Comparison of ENCODE assay signal across 12 cellular contexts in the genomic region with DNA sequence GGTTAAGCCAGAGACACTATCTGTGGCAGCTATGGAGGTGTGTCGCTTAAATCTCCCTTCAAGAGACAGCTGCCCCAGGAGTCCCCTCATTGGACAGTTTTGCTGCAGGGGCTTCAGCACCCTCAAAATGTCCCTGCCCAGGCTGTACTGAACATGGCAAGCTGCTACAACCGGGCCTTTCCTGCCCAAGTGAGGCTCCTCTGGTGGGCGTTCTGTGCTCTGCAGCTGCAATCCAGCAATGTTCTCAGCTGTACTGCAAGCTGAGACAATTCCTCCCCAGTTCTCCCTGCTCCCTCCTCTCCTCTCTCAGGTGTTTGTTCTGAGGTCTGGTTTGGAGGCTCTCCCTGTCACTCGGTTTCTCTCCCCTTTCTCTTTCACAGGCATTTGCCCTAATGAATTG.
DNase-seq lines count a peak whose midpoint lies in the region; ATAC-seq, FAIRE-seq and TF ChIP-seq lines count a peak whose summit lies in the region.
"Had no signal": no experiment of that assay in that cellular context is flagged by ENCODE, and none has a peak within 500 bp of the region (broad histone marks: within the 10 kb centered on the region; RNA-seq: fewer than 3 reads in every experiment).

No MANE protein-coding gene starts in this region.

- H3K9me3 ChIP-seq in astrocyte (ENCODE audit: insufficient read depth, low read depth, low read length) (no peaks in the 10 kb centered on the region), kidney (ENCODE audit: control insufficient read depth in 1 of 2, low read length in 2 of 2) (no peaks in the 10 kb centered on the region)

- H3K27ac ChIP-seq in astrocyte (ENCODE audit: low read depth, low read length) (no peak overlapping the region), kidney (ENCODE audit: low read depth in 2 of 2, low read length in 2 of 2) (no peak overlapping the region)

- FAIRE-seq in astrocyte (lab: Jason Lieb, UNC) (no peak), kidney (lab: Jason Lieb, UNC) (no peak)
- FAIRE-seq: TTC549 had no signal

- H3K27ac Mint-ChIP-seq in astrocyte (ENCODE audit: unreplicated experiment): no peak overlapping the region
- no peak overlapping the region for H3K27ac Mint-ChIP-seq in mesothelial cell of epicardium
- H3K27ac Mint-ChIP-seq: memory B cell had no signal

- DNase-seq in Daoy (ENCODE audit: low read depth): peak; percentile 3
- DNase-seq in HEK293T (ENCODE audit: extremely low spot score): peak; percentile 45
- DNase-seq in astrocyte (ENCODE audit: low read depth): no peak
- peak; percentile 36 for DNase-seq in kidney
- DNase-seq in mesothelial cell of epicardium (ENCODE audit: low spot score in 2 of 2, unreplicated experiment in 2 of 2): no peak
- DNase-seq in NCI-H510A (lab: John Stamatoyannopoulos, UW): no peak
- DNase-seq: activated naive CD4-positive, alpha-beta T cell treated with Interleukin-2 at 50 U/mL for 16 hours; NCI-H2171 had no signal

- CTCF ChIA-PET in HEK293T (lab: Yijun Ruan, JAX): interaction anchor here (0.6 kb wide), 1 partner anchor 191 kb away, joined by 3 read pairs; no protein-coding TSS in a partner anchor

- TF ChIP-seq CTCF in astrocyte (IDR thresholded peaks at IDR 0.05; ENCODE audit: insufficient read depth, low read depth, low read length) (peak; percentile 22), kidney (IDR thresholded peaks at IDR 0.05; ENCODE audit: borderline replicate concordance, extremely low read depth, insufficient read depth) (no peak), mesothelial cell of epicardium (IDR thresholded peaks at IDR 0.05; ENCODE audit: unreplicated experiment) (no peak)

- H4K20me1 ChIP-seq in astrocyte (ENCODE audit: insufficient read depth, low read length): no peaks in the 10 kb centered on the region

- H3K4me3 ChIP-seq in astrocyte (ENCODE audit: insufficient read depth, low read depth, low read length): no peak overlapping the region
- no peak overlapping the region for H3K4me3 ChIP-seq in kidney (ENCODE audit: low read length in 2 of 2)

- H3K4me2 ChIP-seq in astrocyte (ENCODE audit: low read length): no peak overlapping the region

- H3K4me3 Mint-ChIP-seq in astrocyte (ENCODE audit: unreplicated experiment) (no peak overlapping the region), mesothelial cell of epicardium (no peak overlapping the region)
- H3K4me3 Mint-ChIP-seq: memory B cell had no signal

- intact Hi-C loops in kidney (cut with DNase I): no loop called here

- no peaks in the 10 kb centered on the region for H3K27me3 ChIP-seq in astrocyte (ENCODE audit: insufficient read depth, low read length)

- no peaks in the 10 kb centered on the region for H3K36me3 Mint-ChIP-seq in astrocyte (ENCODE audit: low read depth, unreplicated experiment)
- no peaks in the 10 kb centered on the region for H3K36me3 Mint-ChIP-seq in mesothelial cell of epicardium
- H3K36me3 Mint-ChIP-seq: memory B cell had no signal

- POLR2A ChIA-PET in HEK293T (lab: Yijun Ruan, JAX): no interaction called here

- H3K79me2 ChIP-seq in astrocyte (ENCODE audit: insufficient read depth, low read length): no peaks in the 10 kb centered on the region

- H3K36me3 ChIP-seq in astrocyte (ENCODE audit: insufficient read depth, low read length) (no peaks in the 10 kb centered on the region), kidney (ENCODE audit: control insufficient read depth in 1 of 2, insufficient read depth in 2 of 2, low read length in 2 of 2) (no peaks in the 10 kb centered on the region)

- H3K4me1 ChIP-seq in astrocyte (ENCODE audit: insufficient read depth, low read length) (no peaks in the 10 kb centered on the region), kidney (ENCODE audit: control insufficient read depth in 1 of 2, insufficient read depth in 1 of 2, low read depth in 1 of 2, low read length in 2 of 2) (peaks cover 0 to 8% of the 10 kb centered on the region in 2 donors)

- H3K4me1 Mint-ChIP-seq in astrocyte (ENCODE audit: low read depth, unreplicated experiment) (peaks cover 2% of the 10 kb centered on the region), mesothelial cell of epicardium (peaks cover 19% of the 10 kb centered on the region)
- H3K4me1 Mint-ChIP-seq: memory B cell had no signal

- no peaks in the 10 kb centered on the region for H3K27me3 Mint-ChIP-seq in astrocyte (ENCODE audit: low read depth, unreplicated experiment)
- no peaks in the 10 kb centered on the region for H3K27me3 Mint-ChIP-seq in mesothelial cell of epicardium (ENCODE audit: low read depth)
- H3K27me3 Mint-ChIP-seq: memory B cell had no signal

- H3K9me3 Mint-ChIP-seq in astrocyte (ENCODE audit: unreplicated experiment) (no peaks in the 10 kb centered on the region), mesothelial cell of epicardium (no peaks in the 10 kb centered on the region)
- H3K9me3 Mint-ChIP-seq: memory B cell had no signal

- no peak for ATAC-seq in HG03175 (IDR thresholded peaks at IDR 0.05; ENCODE audit: unreplicated experiment)
- no peak for ATAC-seq in GM21825 (IDR thresholded peaks at IDR 0.05; ENCODE audit: unreplicated experiment)

- no peak overlapping the region for H3K9ac ChIP-seq in astrocyte (ENCODE audit: low read length)
- no peak overlapping the region for H3K9ac ChIP-seq in kidney (ENCODE audit: low read length in 2 of 2)

- H2AFZ ChIP-seq in astrocyte (ENCODE audit: low read depth, low read length): no peak overlapping the region

TF ChIP-seq in HEK293T, 16 proteins besides CTCF, POLR2A, EP300 and RAD21:
- TF ChIP-seq SUZ12 (IDR thresholded peaks at IDR 0.05): no peak
- no peak for TF ChIP-seq BHLHE40 (IDR thresholded peaks at IDR 0.05; ENCODE audit: borderline replicate concordance)
- no peak for TF ChIP-seq ARNT (IDR thresholded peaks at IDR 0.05)
- no peak for TF ChIP-seq FOXK2 (IDR thresholded peaks at IDR 0.05)
- TF ChIP-seq CTBP1 (IDR thresholded peaks at IDR 0.05; ENCODE audit: borderline replicate concordance): no peak
- no peak for TF ChIP-seq FOXM1 (IDR thresholded peaks at IDR 0.05; ENCODE audit: borderline replicate concordance)
- TF ChIP-seq HDGF (IDR thresholded peaks at IDR 0.05; ENCODE audit: borderline replicate concordance): no peak
- TF ChIP-seq TARDBP (IDR thresholded peaks at IDR 0.05): no peak
- no peak for TF ChIP-seq NFRKB (IDR thresholded peaks at IDR 0.05)
- no peak for TF ChIP-seq FOXA1 (IDR thresholded peaks at IDR 0.05)
- TF ChIP-seq SP1 (IDR thresholded peaks at IDR 0.05): no peak
- no peak for TF ChIP-seq ELF4 (IDR thresholded peaks at IDR 0.05)
- no peak for TF ChIP-seq L3MBTL2 (conservative IDR thresholded peaks at IDR 0.05)
- no peak for TF ChIP-seq LEF1 (IDR thresholded peaks at IDR 0.05; ENCODE audit: borderline replicate concordance)
- TF ChIP-seq ZNF384 (IDR thresholded peaks at IDR 0.05): no peak
- TF ChIP-seq, protein P1, sequence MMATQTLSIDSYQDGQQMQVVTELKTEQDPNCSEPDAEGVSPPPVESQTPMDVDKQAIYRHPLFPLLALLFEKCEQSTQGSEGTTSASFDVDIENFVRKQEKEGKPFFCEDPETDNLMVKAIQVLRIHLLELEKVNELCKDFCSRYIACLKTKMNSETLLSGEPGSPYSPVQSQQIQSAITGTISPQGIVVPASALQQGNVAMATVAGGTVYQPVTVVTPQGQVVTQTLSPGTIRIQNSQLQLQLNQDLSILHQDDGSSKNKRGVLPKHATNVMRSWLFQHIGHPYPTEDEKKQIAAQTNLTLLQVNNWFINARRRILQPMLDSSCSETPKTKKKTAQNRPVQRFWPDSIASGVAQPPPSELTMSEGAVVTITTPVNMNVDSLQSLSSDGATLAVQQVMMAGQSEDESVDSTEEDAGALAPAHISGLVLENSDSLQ (IDR thresholded peaks at IDR 0.05): no peak
TF ChIP-seq in HEK293T: peak in this region for 0.

Comparison
In these comparisons a context has a peak if more than half of its experiments do, and no peak if none do; other contexts are left out.
1. DNase-seq: peak in Daoy (single experiment), HEK293T (single experiment) and kidney (single experiment); none in astrocyte (single experiment), mesothelial cell of epicardium (0 of 2) and NCI-H510A (single experiment).